1 cellular context compared by ENCODE assay signal in the genomic region with DNA sequence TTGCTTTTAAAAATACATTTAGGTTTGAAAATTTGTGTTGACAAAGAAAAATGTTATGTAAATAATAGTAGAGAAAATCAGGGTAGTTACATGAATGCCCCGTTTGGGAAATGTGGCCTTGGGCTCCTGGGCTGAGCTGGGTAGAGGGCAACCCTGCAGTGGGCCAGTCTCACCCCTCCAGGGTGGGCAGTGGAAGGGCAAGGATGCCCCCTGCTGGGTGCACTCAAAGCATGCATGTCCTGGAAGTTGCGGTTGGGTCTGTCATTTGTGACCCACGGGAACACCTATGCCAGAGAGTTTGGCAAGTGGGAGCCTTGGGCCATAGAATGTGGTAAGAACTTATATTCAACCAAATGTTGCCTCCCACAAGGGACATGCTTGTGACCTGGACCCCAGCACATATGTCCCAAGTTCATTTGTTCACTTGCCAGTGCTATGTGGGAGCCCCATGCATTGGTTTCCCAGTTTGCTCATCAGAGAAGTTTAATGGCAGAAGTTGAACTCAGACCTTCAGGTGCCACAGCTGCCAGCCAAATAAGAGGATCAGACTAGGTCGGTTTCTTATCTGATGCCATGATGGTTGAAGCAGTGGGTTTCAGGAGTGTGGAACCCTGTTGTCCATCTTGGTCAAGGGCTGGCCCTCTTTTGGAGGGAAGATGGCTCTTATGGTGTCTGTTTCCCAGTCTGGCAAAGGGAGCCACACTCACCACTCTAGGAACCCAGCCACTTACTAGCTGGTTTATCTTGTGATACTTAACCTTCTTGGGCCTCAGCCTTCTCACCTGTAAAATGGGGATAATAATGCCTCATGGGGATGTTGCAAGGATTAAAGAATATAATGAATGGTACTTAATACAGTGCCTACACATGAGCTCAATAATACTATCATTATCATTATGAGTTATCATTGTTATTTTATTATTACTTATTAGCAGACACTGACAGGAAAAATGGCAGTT.
TF ChIP-seq lines count a peak whose summit lies in the region.

No MANE protein-coding gene starts in this region.

TF ChIP-seq in IMR-90, 13 proteins besides CTCF, POLR2A, EP300 and RAD21 (continued from another document):
- no peak for TF ChIP-seq RCOR1 (IDR thresholded peaks at IDR 0.05; ENCODE audit: insufficient replicate concordance, low read length)
